In genomic region chrX:153967536-153968214, GRCh38 we compare ENCODE assay signal across 8 cellular contexts. TPM values are rescaled to one million over a fixed set of nuclear protein-coding genes. Genes with fewer than 3 reads are reported as not detected.
A peak's percentile ranks its signal among the peaks of the same experiment; 100 is the strongest.
DNase-seq lines count a peak whose midpoint lies in the region; ATAC-seq, FAIRE-seq and TF ChIP-seq lines count a peak whose summit lies in the region.

No MANE protein-coding gene starts in this region.

- TF ChIP-seq POLR2A in GM12892 (IDR thresholded peaks at IDR 0.05; ENCODE audit: low read depth, low read length): no peak

- intact Hi-C loops in naive thymus-derived CD4-positive, alpha-beta T cell (cut with micrococcal nuclease): loop anchor here (1.0 to 10.0 kb wide), 4 partner anchors 15 to 373 kb away; partner anchors contain the start of gene CCNQ (in 1 of the 2)
- intact Hi-C loops in posterior vena cava (cut with DNase I): no loop called here

- POLR2A ChIA-PET in naive thymus-derived CD4-positive, alpha-beta T cell (lab: Charles Lee): interaction anchor here (0.6 to 8.5 kb wide), 17 partner anchors 10 to 522 kb away, joined by 3 to 127 read pairs (median 4); partner anchors contain the start of genes ARHGAP4, EMD, IDH3G and IRAK1

- peak overlapping the region; percentile 72 to 97 (median 86) for H3K4me3 ChIP-seq in BLaER1 treated with 17β-estradiol and CSF1 and Interleukin-3, amounts not matched to agents 10 nM and 100 nM
- H3K4me3 ChIP-seq in KMS-11 (IDR thresholded peaks at IDR 0.05; ENCODE audit: insufficient read depth, low read depth, low read length): no peak overlapping the region
- H3K4me3 ChIP-seq in naive thymus-derived CD4-positive, alpha-beta T cell (ENCODE audit: low read length): peak overlapping the region; percentile 97

- H3K79me2 ChIP-seq in KMS-11 (ENCODE audit: insufficient read depth, low read depth): peaks cover 67% of the 10 kb centered on the region

- H3K27me3 Mint-ChIP-seq in activated naive CD8-positive, alpha-beta T cell treated with anti-CD3 and anti-CD28 coated beads, Interleukin-2, amount 50 U/mL, for 24 hours: no peaks in the 10 kb centered on the region
- H3K27me3 Mint-ChIP-seq in naive thymus-derived CD4-positive, alpha-beta T cell: no peaks in the 10 kb centered on the region

- H3K9ac ChIP-seq in BLaER1 treated with 17β-estradiol and CSF1 and Interleukin-3, amounts not matched to agents 10 nM and 100 nM: peak overlapping the region; percentile 64 to 98 (median 76); a peak in 20 of 22 replicates
- H3K9ac ChIP-seq in KMS-11: peak overlapping the region; percentile 100; the same call in 1 of the 2 replicates

- peaks cover 33% of the 10 kb centered on the region for H3K4me1 Mint-ChIP-seq in activated naive CD8-positive, alpha-beta T cell treated with anti-CD3 and anti-CD28 coated beads, Interleukin-2, amount 50 U/mL, for 24 hours
- H3K4me1 Mint-ChIP-seq in naive thymus-derived CD4-positive, alpha-beta T cell: peaks cover 8 to 33% (median 25%) of the 10 kb centered on the region in 7 donors

- peak overlapping the region; percentile 99 for H3K4me3 Mint-ChIP-seq in activated naive CD8-positive, alpha-beta T cell treated with anti-CD3 and anti-CD28 coated beads, Interleukin-2, amount 50 U/mL, for 24 hours
- H3K4me3 Mint-ChIP-seq in naive thymus-derived CD4-positive, alpha-beta T cell: peak overlapping the region; percentile 91 to 100 (median 100)

- peaks cover 34 to 53% (median 46%) of the 10 kb centered on the region in 10 experiments for H3K4me1 ChIP-seq in BLaER1 treated with 17β-estradiol and CSF1 and Interleukin-3, amounts not matched to agents 10 nM and 100 nM
- peaks cover 18% of the 10 kb centered on the region for H3K4me1 ChIP-seq in KMS-11 (ENCODE audit: low read depth, poor library complexity, severe bottlenecking)
- H3K4me1 ChIP-seq in naive thymus-derived CD4-positive, alpha-beta T cell (ENCODE audit: control insufficient read depth in 2 of 2, insufficient read depth in 2 of 2, low read length in 2 of 2): peaks cover 24 to 26% of the 10 kb centered on the region in 2 donors

- H3K36me3 Mint-ChIP-seq in activated naive CD8-positive, alpha-beta T cell treated with anti-CD3 and anti-CD28 coated beads, Interleukin-2, amount 50 U/mL, for 24 hours (ENCODE audit: low read depth): peaks cover 21% of the 10 kb centered on the region
- H3K36me3 Mint-ChIP-seq in naive thymus-derived CD4-positive, alpha-beta T cell: peaks cover 0 to 15% (median 3%) of the 10 kb centered on the region in 5 donors

- peak overlapping the region; percentile 78 to 97 (median 88) for H3K4me2 ChIP-seq in BLaER1 treated with 17β-estradiol and CSF1 and Interleukin-3, amounts not matched to agents 10 nM and 100 nM
- peak overlapping the region; percentile 96 for H3K4me2 ChIP-seq in KMS-11

- H3K27ac ChIP-seq in BLaER1 treated with 17β-estradiol and CSF1 and Interleukin-3, amounts not matched to agents 10 nM and 100 nM: peak overlapping the region; percentile 14 to 76 (median 52); a peak in 17 of 22 replicates
- peak overlapping the region; percentile 100; the same call in 1 of the 2 replicates for H3K27ac ChIP-seq in KMS-11
- peak overlapping the region; percentile 99 for H3K27ac ChIP-seq in naive thymus-derived CD4-positive, alpha-beta T cell (ENCODE audit: low read depth, low read length)

- peak overlapping the region; percentile 94 for H3K27ac Mint-ChIP-seq in activated naive CD8-positive, alpha-beta T cell treated with anti-CD3 and anti-CD28 coated beads, Interleukin-2, amount 50 U/mL, for 24 hours
- H3K27ac Mint-ChIP-seq in naive thymus-derived CD4-positive, alpha-beta T cell: peak overlapping the region; percentile 86 to 99 (median 96)

- no peak for FAIRE-seq in GM12892 (lab: Jason Lieb, UNC)

- peaks cover 69 to 74% (median 72%) of the 10 kb centered on the region in 11 experiments for H3K27me3 ChIP-seq in BLaER1 treated with 17β-estradiol and CSF1 and Interleukin-3, amounts not matched to agents 10 nM and 100 nM
- no peaks in the 10 kb centered on the region for H3K27me3 ChIP-seq in KMS-11 (ENCODE audit: insufficient read depth, low read depth)
- no peaks in the 10 kb centered on the region for H3K27me3 ChIP-seq in naive thymus-derived CD4-positive, alpha-beta T cell (ENCODE audit: control insufficient read depth in 2 of 2, insufficient read depth in 2 of 2, low read length in 2 of 2)

- no peak for TF ChIP-seq CTCF in KMS-11 (conservative IDR thresholded peaks at IDR 0.05; ENCODE audit: low read depth, low read length)

- peak; percentile 17 for ATAC-seq in activated naive CD8-positive, alpha-beta T cell treated with anti-CD3 and anti-CD28 coated beads, Interleukin-2, amount 50 U/mL, for 24 hours
- no peak for ATAC-seq in naive thymus-derived CD4-positive, alpha-beta T cell
- no peak for ATAC-seq in GM19351 (IDR thresholded peaks at IDR 0.05; ENCODE audit: unreplicated experiment)

- peaks cover 54 to 87% (median 77%) of the 10 kb centered on the region in 11 experiments; a peak in 21 of 22 replicates for H4K20me1 ChIP-seq in BLaER1 treated with 17β-estradiol and CSF1 and Interleukin-3, amounts not matched to agents 10 nM and 100 nM
- H4K20me1 ChIP-seq in KMS-11 (ENCODE audit: insufficient read depth): no peaks in the 10 kb centered on the region

- no peak for DNase-seq in activated naive CD8-positive, alpha-beta T cell treated with anti-CD3 and anti-CD28 coated beads, Interleukin-2, amount 50 U/mL, for 24 hours
- peak in 5 of 9 donors; percentile 45 to 53 (median 45) for DNase-seq in naive thymus-derived CD4-positive, alpha-beta T cell
- DNase-seq in HUDEP-2 (lab: John Stamatoyannopoulos, UW; ENCODE audit: unreplicated experiment in 76 of 76) (no peak), posterior vena cava (ENCODE audit: low spot score) (no peak), GM12892 (ENCODE audit: insufficient read length) (no peak)

- no peaks in the 10 kb centered on the region for H3K9me3 Mint-ChIP-seq in activated naive CD8-positive, alpha-beta T cell treated with anti-CD3 and anti-CD28 coated beads, Interleukin-2, amount 50 U/mL, for 24 hours
- H3K9me3 Mint-ChIP-seq in naive thymus-derived CD4-positive, alpha-beta T cell: peaks cover 0 to 2% (median 0%) of the 10 kb centered on the region in 11 donors

- no peak overlapping the region for H2AFZ ChIP-seq in KMS-11 (ENCODE audit: low read depth)

- peaks cover 16 to 44% (median 26%) of the 10 kb centered on the region in 11 experiments for H3K36me3 ChIP-seq in BLaER1 treated with 17β-estradiol and CSF1 and Interleukin-3, amounts not matched to agents 10 nM and 100 nM
- H3K36me3 ChIP-seq in KMS-11 (ENCODE audit: insufficient read depth): no peaks in the 10 kb centered on the region
- H3K36me3 ChIP-seq in naive thymus-derived CD4-positive, alpha-beta T cell (ENCODE audit: control insufficient read depth in 2 of 3, insufficient read depth in 3 of 3, low read length in 3 of 3): peaks cover 0 to 32% (median 0%) of the 10 kb centered on the region in 3 experiments

- CTCF ChIA-PET in naive thymus-derived CD4-positive, alpha-beta T cell (lab: Charles Lee): interaction anchor here (0.6 to 4.7 kb wide), 9 partner anchors 13 to 200 kb away, joined by 3 to 27 read pairs (median 4); partner anchors contain the start of gene ARHGAP4

- no peaks in the 10 kb centered on the region; a peak in 1 of 22 replicates for H3K9me3 ChIP-seq in BLaER1 treated with 17β-estradiol and CSF1 and Interleukin-3, amounts not matched to agents 10 nM and 100 nM (replicated peaks in 1 of 11)
- no peaks in the 10 kb centered on the region for H3K9me3 ChIP-seq in naive thymus-derived CD4-positive, alpha-beta T cell (ENCODE audit: control insufficient read depth in 2 of 3, low read length in 3 of 3)

RNA-seq across cellular contexts. Expression of gene HCFC1, which starts 3.9 kb away (rescaled TPM):
- total RNA-seq in naive thymus-derived CD4-positive, alpha-beta T cell: 100 to 1,000 TPM in 1 of 5 experiments, 10 to 100 TPM in 4; 52.3 to 106 (median 67.2) TPM
- polyA plus RNA-seq in naive thymus-derived CD4-positive, alpha-beta T cell: 10 to 100 TPM in 1 of 2 donors, 1 to 10 TPM in 1; 6.6 to 15.0 TPM
- total RNA-seq in posterior vena cava: 10 to 100 TPM; 36.9 to 44.6 TPM
- 13.3 TPM for polyA plus RNA-seq in GM12892 (2012; ENCODE audit: missing spikeins)

RNA-seq across cellular contexts. Expression of gene TMEM187, which starts 4.9 kb away (rescaled TPM):
- total RNA-seq in naive thymus-derived CD4-positive, alpha-beta T cell: 10 to 100 TPM in 2 of 5 experiments, 1 to 10 TPM in 3; 1.4 to 13.4 (median 7.1) TPM
- 10 to 100 TPM in 1 of 2 donors, 1 to 10 TPM in 1; 10.0 to 22.7 TPM for polyA plus RNA-seq in naive thymus-derived CD4-positive, alpha-beta T cell
- 1 to 10 TPM; 6.9 to 9.3 TPM for total RNA-seq in posterior vena cava
- 2.2 TPM for polyA plus RNA-seq in GM12892 (2012; ENCODE audit: missing spikeins)

RNA-seq across cellular contexts. Expression of gene RENBP, which starts 23.2 kb away (rescaled TPM):
- total RNA-seq in naive thymus-derived CD4-positive, alpha-beta T cell: 10 to 100 TPM; 14.8 to 32.7 (median 27.7) TPM
- polyA plus RNA-seq in naive thymus-derived CD4-positive, alpha-beta T cell: 1 to 10 TPM in 1 of 2 donors, under 1 TPM in 1; 0.47 to 1.3 TPM
- total RNA-seq in posterior vena cava: 10 to 100 TPM; 11.4 to 17.6 TPM
- 3.7 TPM for polyA plus RNA-seq in GM12892 (2012; ENCODE audit: missing spikeins)

RNA-seq across cellular contexts. Expression of gene NAA10, which starts 32.8 kb away (rescaled TPM):
- 10 to 100 TPM; 45.2 to 79.7 (median 75.6) TPM for total RNA-seq in naive thymus-derived CD4-positive, alpha-beta T cell
- polyA plus RNA-seq in naive thymus-derived CD4-positive, alpha-beta T cell: 10 to 100 TPM; 37.6 to 47.2 TPM
- total RNA-seq in posterior vena cava: 10 to 100 TPM; 69.4 to 75.4 TPM
- polyA plus RNA-seq in GM12892 (2012; ENCODE audit: missing spikeins): 76.2 TPM

RNA-seq across cellular contexts. Expression of gene ARHGAP4, which starts 41.6 kb away (rescaled TPM):
- 100 to 1,000 TPM; 310 to 439 (median 377) TPM for total RNA-seq in naive thymus-derived CD4-positive, alpha-beta T cell
- polyA plus RNA-seq in naive thymus-derived CD4-positive, alpha-beta T cell: 100 to 1,000 TPM in 1 of 2 donors, 10 to 100 TPM in 1; 82.5 to 147 TPM
- 10 to 100 TPM; 36.3 to 47.1 TPM for total RNA-seq in posterior vena cava
- polyA plus RNA-seq in GM12892 (2012; ENCODE audit: missing spikeins): 23.2 TPM

Comparison
In these comparisons a context has a peak if more than half of its experiments do, and no peak if none do; other contexts are left out.
1. DNase-seq: peak in naive thymus-derived CD4-positive, alpha-beta T cell (5 of 9); none in activated naive CD8-positive, alpha-beta T cell treated with anti-CD3 and anti-CD28 coated beads, Interleukin-2, amount 50 U/mL, for 24 hours (single experiment), HUDEP-2 (0 of 76), posterior vena cava (single experiment) and GM12892 (single experiment).
2. intact Hi-C loops: an anchor here in naive thymus-derived CD4-positive, alpha-beta T cell (1.0 to 10.0 kb wide); none called in posterior vena cava.
3. Peak in every context shown above with its lines, with median percentiles within 50 percentile points of each other: H3K27ac ChIP-seq.